8 cellular contexts compared by ENCODE assay signal in genomic region chr20:17556842-17557674, GRCh38. TPM values are rescaled to one million over a fixed set of nuclear protein-coding genes. Genes with fewer than 3 reads are reported as not detected.
A peak's percentile ranks its signal among the peaks of the same experiment; 100 is the strongest.
DNase-seq lines count a peak whose midpoint lies in the region; ATAC-seq, FAIRE-seq and TF ChIP-seq lines count a peak whose summit lies in the region.

No MANE protein-coding gene starts in this region.

- POLR2A ChIA-PET in K562 (lab: Yijun Ruan, JAX): interaction anchor here (0.6 to 1.5 kb wide), 2 partner anchors 13 to 413 kb away, joined by 5 to 6 read pairs; partner anchors contain the start of gene DSTN
- POLR2A ChIA-PET in HepG2 (lab: Yijun Ruan, JAX): interaction anchor here (0.9 to 6.6 kb wide), 2 partner anchors 13 to 14 kb away, joined by 3 to 33 read pairs; partner anchors contain the start of gene DSTN

- no peaks in the 10 kb centered on the region for H3K79me2 ChIP-seq in K562 (ENCODE audit: control insufficient read depth, insufficient read depth, low read length)
- no peaks in the 10 kb centered on the region for H3K79me2 ChIP-seq in HepG2 (ENCODE audit: insufficient read depth, low read length)

- in situ Hi-C loops in K562 (cut with MboI) (no loop called here), HepG2 (cut with HindIII; ENCODE audit: extremely low pct_ligation_motif_present, low pct_unique_long_range_greater_than_20kb) (no loop called here)

- H4K20me1 ChIP-seq in K562 (replicated peaks; ENCODE audit: control insufficient read depth, insufficient read depth, low read length) (no peaks in the 10 kb centered on the region), HepG2 (ENCODE audit: insufficient read depth, low read length) (no peaks in the 10 kb centered on the region)

- TF ChIP-seq CTCF in K562 (IDR thresholded peaks at IDR 0.05 in 2 of 3, conservative IDR thresholded peaks at IDR 0.05 in 1 of 3; ENCODE audit: insufficient read depth in 2 of 3, low read depth in 1 of 3, low read length in 3 of 3): no peak
- no peak for TF ChIP-seq CTCF in HepG2 (CRISPR knock-in tag; IDR thresholded peaks at IDR 0.05)
- TF ChIP-seq CTCF in vagina (IDR thresholded peaks at IDR 0.05): no peak

- TF ChIP-seq RAD21 in K562 (CRISPR knock-in tag; conservative IDR thresholded peaks at IDR 0.05 in 1 of 2, IDR thresholded peaks at IDR 0.05 in 1 of 2) (0 out of 4 replicates have a peak, but pooled peaks of 1 of the 2 experiments have one; percentile 3), HepG2 (CRISPR knock-in tag; IDR thresholded peaks at IDR 0.05) (no peak)

- BruUV-seq in K562 (replicated peaks; lab: Mats Ljungman, UMichigan) (no TSS peak), HepG2 (replicated peaks; lab: Mats Ljungman, UMichigan) (no TSS peak)

- WGBS in K562 (ENCODE audit: insufficient coverage, low coverage, missing lambda C conversion rate): 29% methylated on average over 9 of the region's 11 CpGs
- 57% methylated on average over 11 of the region's 11 CpGs for WGBS in HepG2 (ENCODE audit: low lambda C conversion rate)

- H3K4me3 ChIP-seq in K562 (no peak overlapping the region), HepG2 (replicated peaks in 1 of 3; ENCODE audit: insufficient read depth in 1 of 3, low read depth in 2 of 3, low read length in 3 of 3) (no peak overlapping the region), vagina (no peak overlapping the region)

- peak overlapping the region; percentile 76; the same call in 2 of the 3 replicates for H3K27ac ChIP-seq in K562 (ENCODE audit: extremely low read depth, low read depth, low read length)
- no peak overlapping the region for H3K27ac ChIP-seq in HepG2 (ENCODE audit: extremely low read length, insufficient read depth, low read length)
- peak overlapping the region; percentile 81 for H3K27ac ChIP-seq in vagina

- H3K9me3 ChIP-seq in K562 (replicated peaks; ENCODE audit: control insufficient read depth, insufficient read depth, low read depth, low read length) (no peaks in the 10 kb centered on the region), HepG2 (ENCODE audit: low read length) (no peaks in the 10 kb centered on the region), vagina (no peaks in the 10 kb centered on the region)

- TF ChIP-seq POLR2A in K562 (conservative IDR thresholded peaks at IDR 0.05) (no peak), HepG2 (IDR thresholded peaks at IDR 0.05; ENCODE audit: insufficient read depth in 1 of 2, low read depth in 2 of 2, low read length in 2 of 2) (no peak), vagina (IDR thresholded peaks at IDR 0.05) (no peak)

- H3K36me3 ChIP-seq in K562 (ENCODE audit: control insufficient read depth, insufficient read depth, low read length) (no peaks in the 10 kb centered on the region), HepG2 (replicated peaks in 1 of 2; ENCODE audit: control insufficient read depth in 1 of 2, insufficient read depth in 2 of 2, low read length in 2 of 2) (no peaks in the 10 kb centered on the region; a peak in 1 of 5 replicates), vagina (no peaks in the 10 kb centered on the region)

- H3K27me3 ChIP-seq in K562 (ENCODE audit: control insufficient read depth in 2 of 2, insufficient read depth in 2 of 2, low read length in 2 of 2) (no peaks in the 10 kb centered on the region), HepG2 (ENCODE audit: control insufficient read depth in 1 of 2, insufficient read depth in 2 of 2, low read length in 2 of 2) (no peaks in the 10 kb centered on the region), vagina (no peaks in the 10 kb centered on the region)

- H2AFZ ChIP-seq in K562 (ENCODE audit: low read depth, low read length) (peak overlapping the region; percentile 86), HepG2 (ENCODE audit: low read length) (no peak overlapping the region)

- H3K9me1 ChIP-seq in K562 (ENCODE audit: control insufficient read depth, insufficient read depth, low read length): no peaks in the 10 kb centered on the region

- H3K4me2 ChIP-seq in K562 (ENCODE audit: insufficient read depth, low read length) (peak overlapping the region; percentile 68), HepG2 (ENCODE audit: low read depth, low read length) (peak overlapping the region; percentile 59)

- DNase-seq in NCI-H1417 (lab: John Stamatoyannopoulos, UW) (peak in 2 of 3 experiments; percentile 17 to 45), NCI-H1417 treated with DMSO at 0.1 percent for 48 hours (lab: John Stamatoyannopoulos, UW) (no peak), K562 (ENCODE audit: extremely low read depth in 1 of 4, low spot score in 3 of 4) (peak in 2 of 4 experiments; percentile 11 to 14), HepG2 (ENCODE audit: low spot score) (no peak), vagina (ENCODE audit: extremely low spot score in 2 of 2) (no peak), MV-4-11 (lab: John Stamatoyannopoulos, UW) (no peak), middle frontal gyrus (ENCODE audit: extremely low spot score, low spot score) (no peak)
- DNase-seq in stimulated activated CD4-positive, alpha-beta T cell treated with anti-CD3 and anti-CD28 coated beads, Interleukin-2, amount 100 ng/mL, for 24 hours: no peak

- peak; percentile 53 for ATAC-seq in K562
- peak; percentile 51 for ATAC-seq in HepG2

- CTCF ChIA-PET in K562 (lab: Yijun Ruan, JAX; ENCODE audit: low intra/inter-chr PET ratio): no interaction called here
- CTCF ChIA-PET in HepG2 (lab: Yijun Ruan, JAX; ENCODE audit: low intra/inter-chr PET ratio, low total read pairs): no interaction called here

- no peak for TF ChIP-seq EP300 in K562 (IDR thresholded peaks at IDR 0.05; ENCODE audit: low read length)
- TF ChIP-seq EP300 in HepG2 (IDR thresholded peaks at IDR 0.05; ENCODE audit: low read depth in 2 of 2, low read length in 2 of 2): no peak
- TF ChIP-seq EP300 in HepG2 (CRISPR knock-in tag; IDR thresholded peaks at IDR 0.05; ENCODE audit: borderline replicate concordance): no peak

- intact Hi-C loops in K562 (cut with micrococcal nuclease): no loop called here
- intact Hi-C loops in HepG2 (cut with micrococcal nuclease; ENCODE audit: unreplicated experiment): no loop called here
- intact Hi-C loops in vagina (cut with DNase I): no loop called here

- H3K4me1 ChIP-seq in K562 (replicated peaks in 1 of 2; ENCODE audit: control insufficient read depth in 2 of 2, insufficient read depth in 2 of 2, low read length in 2 of 2): peaks cover 6 to 25% of the 10 kb centered on the region in 2 experiments; a peak in 3 of 5 replicates
- peaks cover 35% of the 10 kb centered on the region for H3K4me1 ChIP-seq in HepG2 (ENCODE audit: insufficient read depth, low read length)
- peaks cover 30% of the 10 kb centered on the region for H3K4me1 ChIP-seq in vagina

- no peak for FAIRE-seq in K562 (lab: Jason Lieb, UNC)
- no peak for FAIRE-seq in HepG2 (lab: Jason Lieb, UNC)

- H3K9ac ChIP-seq in K562 (ENCODE audit: insufficient read depth in 1 of 2, low read depth in 2 of 2, low read length in 2 of 2) (peak overlapping the region in 1 of 2 experiments; percentile 64; a peak in 1 of 4 replicates), HepG2 (ENCODE audit: insufficient read depth, low read depth, low read length) (peak overlapping the region; percentile 50; the same call in 1 of the 2 replicates)

RNA-seq across cellular contexts. Expression of gene DSTN, which starts 12.8 kb away (rescaled TPM):
- 1.8 and 4.2 TPM in 2 replicates for total RNA-seq in K562 (2011; cell fraction: chromatin; rRNA removed; ENCODE audit: low replicate concordance)
- total RNA-seq in K562 (2011; cell fraction: nucleolus; rRNA removed): 1.3 and 2.0 TPM in 2 replicates
- total RNA-seq in K562 (2011; cell fraction: nucleoplasm; rRNA removed): 3.9 and 5.3 TPM in 2 replicates
- total RNA-seq in K562 (2014; rRNA removed) (47.7 and 51.8 TPM in 2 replicates), K562 (2014; rRNA removed; fragmentation: Illumina TruSeq; extraction: Trizol) (61.0 and 63.1 TPM in 2 replicates), K562 (2015; rRNA removed; fragmentation: Illumina TruSeq; extraction: Trizol) (62.3 and 63.1 TPM in 2 replicates), K562 (2021) (68.2 and 77.6 TPM in 2 replicates), HepG2 (2016; rRNA removed; fragmentation: Illumina TruSeq; extraction: Trizol) (106 and 164 TPM in 2 replicates), vagina (326 TPM)
- polyA plus RNA-seq in K562 (2011; rRNA removed) (25.7 and 38.1 TPM in 2 replicates), K562 (2014; fragmentation: Illumina TruSeq; extraction: Trizol) (87.6 and 88.3 TPM in 2 replicates), K562 (2014; fragmentation: Nextera tagmentation; extraction: Ambion mirVana) (10 to 100 TPM; 37.5 to 47.7 TPM), K562 (2014; rRNA removed) (47.9 and 64.3 TPM in 2 replicates), HepG2 (2011; rRNA removed) (21.8 and 27.6 TPM in 2 replicates)
- 4.8 and 16.4 TPM in 2 replicates for polyA plus RNA-seq in K562 (2011; cell fraction: cytosol; rRNA removed)
- polyA plus RNA-seq in K562 (2011; cell fraction: nucleus; rRNA removed): 4.9 and 14.9 TPM in 2 replicates
- 86.2 and 126 TPM in 2 replicates for polyA plus RNA-seq in K562 (2012)
- polyA minus RNA-seq in K562 (2011; rRNA and poly(A)+ RNA removed): 8.1 and 20.3 TPM in 2 replicates
- polyA minus RNA-seq in K562 (2011; cell fraction: cytosol; rRNA and poly(A)+ RNA removed): 14.6 and 17.2 TPM in 2 replicates
- polyA minus RNA-seq in K562 (2011; cell fraction: nucleus; rRNA and poly(A)+ RNA removed): 1.1 and 3.7 TPM in 2 replicates
- 28.2 and 36.3 TPM in 2 replicates for total RNA-seq in HepG2 (2016; cell fraction: cytosol; rRNA removed; fragmentation: Illumina TruSeq; extraction: Trizol; ENCODE audit: low read depth)
- total RNA-seq in HepG2 (2016; cell fraction: insoluble cytoplasmic fraction; rRNA removed; fragmentation: Illumina TruSeq; extraction: Trizol): 120 and 172 TPM in 2 replicates
- 94.4 and 96.0 TPM in 2 replicates for total RNA-seq in HepG2 (2016; cell fraction: membrane; rRNA removed; fragmentation: Illumina TruSeq; extraction: Trizol)
- 46.1 and 50.0 TPM in 2 replicates for total RNA-seq in HepG2 (2016; cell fraction: nucleus; rRNA removed; fragmentation: Illumina TruSeq; extraction: Trizol)
- polyA plus RNA-seq in HepG2 (2011; cell fraction: cytosol; rRNA removed): 11.0 and 20.0 TPM in 2 replicates
- polyA plus RNA-seq in HepG2 (2011; cell fraction: nucleus; rRNA removed): 8.1 and 11.6 TPM in 2 replicates
- polyA plus RNA-seq in HepG2 (2012): 74.6 and 95.1 TPM in 2 replicates
- 77.0 and 95.4 TPM in 2 replicates for polyA plus RNA-seq in HepG2 (2016; cell fraction: cytosol; fragmentation: Illumina TruSeq; extraction: Trizol; ENCODE audit: low read depth)
- 263 and 281 TPM in 2 replicates for polyA plus RNA-seq in HepG2 (2016; cell fraction: insoluble cytoplasmic fraction; fragmentation: Illumina TruSeq; extraction: Trizol; ENCODE audit: low read depth)
- 120 and 139 TPM in 2 replicates for polyA plus RNA-seq in HepG2 (2016; cell fraction: membrane; fragmentation: Illumina TruSeq; extraction: Trizol; ENCODE audit: low read depth)
- 108 and 109 TPM in 2 replicates for polyA plus RNA-seq in HepG2 (2016; cell fraction: nucleus; fragmentation: Illumina TruSeq; extraction: Trizol; ENCODE audit: insufficient read depth, low read depth)
- 1.3 and 4.9 TPM in 2 replicates for polyA minus RNA-seq in HepG2 (2011; rRNA and poly(A)+ RNA removed; ENCODE audit: low replicate concordance)
- polyA minus RNA-seq in HepG2 (2011; cell fraction: cytosol; rRNA and poly(A)+ RNA removed): 15.3 and 15.9 TPM in 2 replicates
- 5.8 and 7.6 TPM in 2 replicates for polyA minus RNA-seq in HepG2 (2011; cell fraction: nucleus; rRNA and poly(A)+ RNA removed)

RNA-seq across cellular contexts. Expression of gene BFSP1, which starts 25.9 kb away (rescaled TPM):
- 0.35 TPM in 1 of 2 replicates, not detected in the other for total RNA-seq in K562 (2011; cell fraction: chromatin; rRNA removed; ENCODE audit: low replicate concordance)
- 0.50 TPM in 1 of 2 replicates, not detected in the other for total RNA-seq in K562 (2011; cell fraction: nucleolus; rRNA removed)
- total RNA-seq in K562 (2011; cell fraction: nucleoplasm; rRNA removed): not detected in 2 replicates
- total RNA-seq in K562 (2014; rRNA removed) (0.09 and 0.53 TPM in 2 replicates), K562 (2014; rRNA removed; fragmentation: Illumina TruSeq; extraction: Trizol) (0.54 and 0.58 TPM in 2 replicates), K562 (2015; rRNA removed; fragmentation: Illumina TruSeq; extraction: Trizol) (0.34 and 0.40 TPM in 2 replicates), K562 (2021) (0.29 and 0.40 TPM in 2 replicates), HepG2 (2016; rRNA removed; fragmentation: Illumina TruSeq; extraction: Trizol) (0.22 and 0.36 TPM in 2 replicates), vagina (0.49 TPM)
- polyA plus RNA-seq in K562 (2011; rRNA removed) (0.32 and 0.70 TPM in 2 replicates), K562 (2014; fragmentation: Illumina TruSeq; extraction: Trizol) (0.43 and 0.55 TPM in 2 replicates), K562 (2014; fragmentation: Nextera tagmentation; extraction: Ambion mirVana) (under 1 TPM; 0.20 to 0.42 TPM), K562 (2014; rRNA removed) (0.42 and 0.86 TPM in 2 replicates), HepG2 (2011; rRNA removed) (0.24 and 0.26 TPM in 2 replicates)
- 0.04 and 0.43 TPM in 2 replicates for polyA plus RNA-seq in K562 (2011; cell fraction: cytosol; rRNA removed)
- 0.38 and 1.1 TPM in 2 replicates for polyA plus RNA-seq in K562 (2011; cell fraction: nucleus; rRNA removed)
- polyA plus RNA-seq in K562 (2012): 0.51 and 0.65 TPM in 2 replicates
- polyA minus RNA-seq in K562 (2011; rRNA and poly(A)+ RNA removed): 0.28 and 0.60 TPM in 2 replicates
- not detected in 2 replicates for polyA minus RNA-seq in K562 (2011; cell fraction: cytosol; rRNA and poly(A)+ RNA removed)
- 0.67 and 0.89 TPM in 2 replicates for polyA minus RNA-seq in K562 (2011; cell fraction: nucleus; rRNA and poly(A)+ RNA removed)
- total RNA-seq in HepG2 (2016; cell fraction: cytosol; rRNA removed; fragmentation: Illumina TruSeq; extraction: Trizol; ENCODE audit: low read depth): 0.30 TPM in 1 of 2 replicates, not detected in the other
- 0.30 and 0.79 TPM in 2 replicates for total RNA-seq in HepG2 (2016; cell fraction: insoluble cytoplasmic fraction; rRNA removed; fragmentation: Illumina TruSeq; extraction: Trizol)
- 0.28 and 0.34 TPM in 2 replicates for total RNA-seq in HepG2 (2016; cell fraction: membrane; rRNA removed; fragmentation: Illumina TruSeq; extraction: Trizol)
- total RNA-seq in HepG2 (2016; cell fraction: nucleus; rRNA removed; fragmentation: Illumina TruSeq; extraction: Trizol): 0.19 and 0.44 TPM in 2 replicates
- 0.28 and 0.32 TPM in 2 replicates for polyA plus RNA-seq in HepG2 (2011; cell fraction: cytosol; rRNA removed)
- 0.11 and 0.23 TPM in 2 replicates for polyA plus RNA-seq in HepG2 (2011; cell fraction: nucleus; rRNA removed)
- polyA plus RNA-seq in HepG2 (2012): 0.15 and 0.31 TPM in 2 replicates
- 0.11 and 0.23 TPM in 2 replicates for polyA plus RNA-seq in HepG2 (2016; cell fraction: cytosol; fragmentation: Illumina TruSeq; extraction: Trizol; ENCODE audit: low read depth)
- polyA plus RNA-seq in HepG2 (2016; cell fraction: insoluble cytoplasmic fraction; fragmentation: Illumina TruSeq; extraction: Trizol; ENCODE audit: low read depth): 0.26 and 0.56 TPM in 2 replicates
- polyA plus RNA-seq in HepG2 (2016; cell fraction: membrane; fragmentation: Illumina TruSeq; extraction: Trizol; ENCODE audit: low read depth): 0.26 and 0.31 TPM in 2 replicates
- polyA plus RNA-seq in HepG2 (2016; cell fraction: nucleus; fragmentation: Illumina TruSeq; extraction: Trizol; ENCODE audit: insufficient read depth, low read depth): 0.21 and 0.27 TPM in 2 replicates
- 0.42 and 1.2 TPM in 2 replicates for polyA minus RNA-seq in HepG2 (2011; rRNA and poly(A)+ RNA removed; ENCODE audit: low replicate concordance)
- not detected in 2 replicates for polyA minus RNA-seq in HepG2 (2011; cell fraction: cytosol; rRNA and poly(A)+ RNA removed)
- polyA minus RNA-seq in HepG2 (2011; cell fraction: nucleus; rRNA and poly(A)+ RNA removed): 0.25 TPM in 1 of 2 replicates, not detected in the other

Comparison
In these comparisons a context has a peak if more than half of its experiments do, and no peak if none do; other contexts are left out.
1. DNase-seq: peak in NCI-H1417 (2 of 3); none in NCI-H1417 treated with DMSO at 0.1 percent for 48 hours (single experiment), HepG2 (single experiment), vagina (0 of 2), MV-4-11 (single experiment), stimulated activated CD4-positive, alpha-beta T cell treated with anti-CD3 and anti-CD28 coated beads, Interleukin-2, amount 100 ng/mL, for 24 hours (0 of 2) and middle frontal gyrus (single experiment).